Comparison of ENCODE assay signal across 10 cellular contexts in genomic region chr3:179179979-179180758, GRCh38. TPM values are rescaled to one million over a fixed set of nuclear protein-coding genes. Genes with fewer than 3 reads are reported as not detected.
DNase-seq lines count a peak whose midpoint lies in the region; ATAC-seq, FAIRE-seq and TF ChIP-seq lines count a peak whose summit lies in the region.
"Had no signal": no experiment of that assay in that cellular context is flagged by ENCODE, and none has a peak within 500 bp of the region (broad histone marks: within the 10 kb centered on the region; RNA-seq: fewer than 3 reads in every experiment).

No MANE protein-coding gene starts in this region.

- ATAC-seq in HG03354 (IDR thresholded peaks at IDR 0.05; ENCODE audit: poor library complexity, severe bottlenecking, unreplicated experiment) (peak; percentile 45), lower lobe of right lung (no peak), GM21737 (IDR thresholded peaks at IDR 0.05; ENCODE audit: unreplicated experiment) (no peak)

- H3K36me3 ChIP-seq in lower lobe of right lung: no peaks in the 10 kb centered on the region
- H3K36me3 ChIP-seq in small intestine (ENCODE audit: control insufficient read depth in 2 of 2, insufficient read depth in 2 of 2, low read length in 2 of 2): no peaks in the 10 kb centered on the region
- H3K36me3 ChIP-seq: spleen had no signal

- in situ Hi-C loops in astrocyte of the spinal cord (cut with HindIII; ENCODE audit: low sequenced_read_pairs): no loop called here

- intact Hi-C loops in lower lobe of right lung (cut with DNase I): no loop called here

- no peaks in the 10 kb centered on the region for H3K9me3 ChIP-seq in lower lobe of right lung
- H3K9me3 ChIP-seq in small intestine (ENCODE audit: control insufficient read depth, low read depth): no peaks in the 10 kb centered on the region
- H3K9me3 ChIP-seq: spleen had no signal

- no peak for FAIRE-seq in small intestine (lab: Jason Lieb, UNC)

- H3K27me3 ChIP-seq in lower lobe of right lung (ENCODE audit: low read depth) (no peaks in the 10 kb centered on the region), small intestine (ENCODE audit: control insufficient read depth in 2 of 2, insufficient read depth in 2 of 2, low read length in 2 of 2) (no peaks in the 10 kb centered on the region)
- H3K27me3 ChIP-seq: spleen had no signal

- WGBS in small intestine, 3 donors: 57 to 73% (median 60%) methylated on average over 1 of the region's 1 CpG

- H3K27ac ChIP-seq in lower lobe of right lung (peak overlapping the region; percentile 9), small intestine (ENCODE audit: low read depth in 1 of 2, low read length in 1 of 2) (no peak overlapping the region)

- no peak overlapping the region for H3K4me3 ChIP-seq in astrocyte of the spinal cord (ENCODE audit: low read depth, low read length)
- H3K4me3 ChIP-seq in lower lobe of right lung: no peak overlapping the region
- no peak overlapping the region for H3K4me3 ChIP-seq in small intestine (ENCODE audit: low read depth in 1 of 2, low read length in 2 of 2)
- H3K4me3 ChIP-seq: spleen had no signal

- TF ChIP-seq CTCF in astrocyte of the spinal cord (IDR thresholded peaks at IDR 0.05; ENCODE audit: low read depth, low read length) (no peak), lower lobe of right lung (IDR thresholded peaks at IDR 0.05) (no peak)

- DNase-seq in EH (ENCODE audit: low read depth) (peak; percentile 53), astrocyte of the spinal cord (ENCODE audit: low read depth, low spot score) (peak; percentile 57), lower lobe of right lung (no peak), NCI-H1048 (lab: John Stamatoyannopoulos, UW) (no peak), RPMI8226 (no peak), small intestine (no peak)
- DNase-seq: NCI-H526, spleen had no signal

- H3K4me1 ChIP-seq in lower lobe of right lung (peaks cover 58% of the 10 kb centered on the region), small intestine (ENCODE audit: control insufficient read depth in 2 of 2, insufficient read depth in 1 of 2, low read depth in 1 of 2, low read length in 1 of 2) (peaks cover 0 to 12% of the 10 kb centered on the region in 2 donors)

RNA-seq across cellular contexts. Expression of gene PIK3CA, which starts 32.0 kb away (rescaled TPM):
- 33.5 TPM for total RNA-seq in lower lobe of right lung
- polyA plus RNA-seq in small intestine: 1 to 10 TPM; 2.2 to 5.7 (median 3.6) TPM

Comparison
In these comparisons a context has a peak if more than half of its experiments do, and no peak if none do; other contexts are left out.
1. DNase-seq: peak in EH (single experiment) and astrocyte of the spinal cord (single experiment); none in lower lobe of right lung (single experiment), NCI-H1048 (single experiment), RPMI8226 (single experiment) and small intestine (single experiment).